In genomic region chr1:20648438-20648837, GRCh38 we compare ENCODE assay signal across 31 cellular contexts. TPM values are rescaled to one million over a fixed set of nuclear protein-coding genes. Genes with fewer than 3 reads are reported as not detected.
"Had no signal": no experiment of that assay in that cellular context is flagged by ENCODE, and none has a peak within 500 bp of the region (broad histone marks: within the 10 kb centered on the region; RNA-seq: fewer than 3 reads in every experiment).

No MANE protein-coding gene starts in this region.

- ATAC-seq: activated T-cell treated with anti-CD3 and anti-CD28 coated beads, Interleukin-2, amount 50 U/mL, for 72 hours; body of pancreas; effector memory CD8-positive, alpha-beta T cell; foreskin keratinocyte; gastroesophageal sphincter had no signal

- FAIRE-seq: colon had no signal

- H3K27me3 ChIP-seq: adrenal gland, body of pancreas, esophagus muscularis mucosa, foreskin keratinocyte, gastroesophageal sphincter, heart right ventricle had no signal

- H3K27ac ChIP-seq: body of pancreas, esophagus muscularis mucosa, foreskin keratinocyte, gastroesophageal sphincter, heart right ventricle had no signal

- H3K4me1 ChIP-seq: adrenal gland, body of pancreas, esophagus muscularis mucosa, foreskin keratinocyte, gastroesophageal sphincter, heart right ventricle had no signal

- DNase-seq: activated CD4-positive, alpha-beta memory T cell treated with anti-CD3 and anti-CD28 coated beads, Interleukin-2, amount 10 ng/mL, durations not matched to agents 7 days and 5 days; activated CD4-positive, alpha-beta T cell treated with anti-CD3 and anti-CD28 coated beads for 1 hour; activated CD4-positive, alpha-beta T cell treated with anti-CD3 and anti-CD28 coated beads for 4 hours; activated CD4-positive, alpha-beta T cell treated with anti-CD3 and anti-CD28 coated beads, Interleukin-2, amount 10 ng/mL, durations not matched to agents 7 days and 5 days; activated CD4-positive, alpha-beta T cell treated with anti-CD3 and anti-CD28 coated beads, Interleukin-2, amount 50 U/mL, for 4 hours; activated CD8-positive, alpha-beta memory T cell treated with anti-CD3 and anti-CD28 coated beads, Interleukin-2, amount 50 U/mL, for 48 hours; activated gamma-delta T cell; activated naive CD4-positive, alpha-beta T cell; activated naive CD4-positive, alpha-beta T cell treated with anti-CD3 and anti-CD28 coated beads, Interleukin-2, amount 10 ng/mL, durations not matched to agents 7 days and 5 days; activated T-cell treated with anti-CD3 and anti-CD28 coated beads for 4 hours; activated T-cell treated with anti-CD3 and anti-CD28 coated beads, Interleukin-2, amount 50 U/mL, for 24 hours; activated T-cell treated with anti-CD3 and anti-CD28 coated beads, Interleukin-2, amount 50 U/mL, for 72 hours; amygdala; aorta; body of pancreas; caudate nucleus; cortex of kidney; dermis blood vessel endothelial cell; effector CD4-positive, alpha-beta T cell; effector memory CD8-positive, alpha-beta T cell; erythroblast; foreskin keratinocyte; heart right ventricle; T-helper 2 cell had no signal

- H3K4me3 ChIP-seq: adrenal gland, body of pancreas, esophagus muscularis mucosa, gastroesophageal sphincter, heart right ventricle had no signal

- H3K9me3 ChIP-seq: adrenal gland, body of pancreas, esophagus muscularis mucosa, gastroesophageal sphincter, heart right ventricle had no signal

RNA-seq across cellular contexts. Expression of gene CDA, which starts 59.5 kb away (rescaled TPM):
- total RNA-seq: activated CD4-positive, alpha-beta memory T cell treated with anti-CD3 and anti-CD28 coated beads, Interleukin-2, amount 10 ng/mL, durations not matched to agents 7 days and 5 days; activated CD4-positive, alpha-beta T cell treated with anti-CD3 and anti-CD28 coated beads, Interleukin-2, amount 10 ng/mL, durations not matched to agents 7 days and 5 days; activated naive CD4-positive, alpha-beta T cell treated with anti-CD3 and anti-CD28 coated beads, Interleukin-2, amount 50 U/mL, for 72 hours; activated T-cell treated with anti-CD3 and anti-CD28 coated beads, Interleukin-2, amount 50 U/mL, for 72 hours; body of pancreas; chondrocyte; T-helper 1 cell treated with Interleukin-12 subunit alpha and Interleukin-12 subunit beta and Interleukin-4 antibody, amounts not matched to agents 30 ng/mL and 1 ng/mL, for 36 hours had no signal
